8 cellular contexts compared by ENCODE assay signal in genomic region chr2:171893824-171894611, GRCh38. TPM values are rescaled to one million over a fixed set of nuclear protein-coding genes. Genes with fewer than 3 reads are reported as not detected.
DNase-seq lines count a peak whose midpoint lies in the region; ATAC-seq and TF ChIP-seq lines count a peak whose summit lies in the region.

A gene with protein sequence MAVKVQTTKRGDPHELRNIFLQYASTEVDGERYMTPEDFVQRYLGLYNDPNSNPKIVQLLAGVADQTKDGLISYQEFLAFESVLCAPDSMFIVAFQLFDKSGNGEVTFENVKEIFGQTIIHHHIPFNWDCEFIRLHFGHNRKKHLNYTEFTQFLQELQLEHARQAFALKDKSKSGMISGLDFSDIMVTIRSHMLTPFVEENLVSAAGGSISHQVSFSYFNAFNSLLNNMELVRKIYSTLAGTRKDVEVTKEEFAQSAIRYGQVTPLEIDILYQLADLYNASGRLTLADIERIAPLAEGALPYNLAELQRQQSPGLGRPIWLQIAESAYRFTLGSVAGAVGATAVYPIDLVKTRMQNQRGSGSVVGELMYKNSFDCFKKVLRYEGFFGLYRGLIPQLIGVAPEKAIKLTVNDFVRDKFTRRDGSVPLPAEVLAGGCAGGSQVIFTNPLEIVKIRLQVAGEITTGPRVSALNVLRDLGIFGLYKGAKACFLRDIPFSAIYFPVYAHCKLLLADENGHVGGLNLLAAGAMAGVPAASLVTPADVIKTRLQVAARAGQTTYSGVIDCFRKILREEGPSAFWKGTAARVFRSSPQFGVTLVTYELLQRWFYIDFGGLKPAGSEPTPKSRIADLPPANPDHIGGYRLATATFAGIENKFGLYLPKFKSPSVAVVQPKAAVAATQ (minus strand): TSS chr2:171894244. CDS start chr2:171894214, 30 bp downstream.

- CTCF ChIA-PET in activated CD8-positive, alpha-beta T cell treated with anti-CD3 and anti-CD28 coated beads, Interleukin-2, amount 10 ng/mL, durations not matched to agents 7 days and 5 days (lab: Charles Lee): interaction anchor here (0.6 to 1.2 kb wide), 5 partner anchors 11 to 964 kb away, joined by 3 to 4 read pairs (median 3); no protein-coding TSS in a partner anchor

- DNase-seq in CD14-positive monocyte (ENCODE audit: low spot score) (peak; percentile 53), NCI-H82 (lab: John Stamatoyannopoulos, UW) (peak; percentile 97), lower lobe of right lung (peak; percentile 90)
- peak; percentile 81 for DNase-seq in activated CD8-positive, alpha-beta T cell treated with anti-CD3 and anti-CD28 coated beads, Interleukin-2, amount 10 ng/mL, durations not matched to agents 7 days and 5 days
- peak; percentile 53 for DNase-seq in effector CD4-positive, alpha-beta T cell
- peak; percentile 17 to 57 (median 29) for DNase-seq in stimulated activated CD4-positive, alpha-beta T cell treated with anti-CD3 and anti-CD28 coated beads, TNF-alpha, amount 100 ng/mL, for 1 hour (ENCODE audit: low read depth in 3 of 3, low spot score in 1 of 3)

- peak; percentile 94 for ATAC-seq in GM19372 (IDR thresholded peaks at IDR 0.05; ENCODE audit: low read depth, unreplicated experiment)
- ATAC-seq in HG03521 (IDR thresholded peaks at IDR 0.05; ENCODE audit: unreplicated experiment): peak; percentile 93
- ATAC-seq in activated CD8-positive, alpha-beta T cell treated with anti-CD3 and anti-CD28 coated beads, Interleukin-2, amount 10 ng/mL, durations not matched to agents 7 days and 5 days: peak; percentile 98
- ATAC-seq in lower lobe of right lung: peak; percentile 98 to 99

- peaks cover 0 to 7% (median under 1%) of the 10 kb centered on the region in 7 donors for H3K9me3 Mint-ChIP-seq in CD14-positive monocyte
- no peaks in the 10 kb centered on the region for H3K9me3 Mint-ChIP-seq in activated CD8-positive, alpha-beta T cell treated with anti-CD3 and anti-CD28 coated beads, Interleukin-2, amount 10 ng/mL, durations not matched to agents 7 days and 5 days (ENCODE audit: insufficient read depth)

- no peaks in the 10 kb centered on the region for H3K27me3 ChIP-seq in lower lobe of right lung (ENCODE audit: low read depth)

- H3K9me3 ChIP-seq in lower lobe of right lung: no peaks in the 10 kb centered on the region

- H3K27me3 Mint-ChIP-seq in CD14-positive monocyte (ENCODE audit: low read depth in 3 of 3): peaks cover 2 to 7% (median 3%) of the 10 kb centered on the region in 3 donors
- H3K27me3 Mint-ChIP-seq in activated CD8-positive, alpha-beta T cell treated with anti-CD3 and anti-CD28 coated beads, Interleukin-2, amount 10 ng/mL, durations not matched to agents 7 days and 5 days (ENCODE audit: low read depth): no peaks in the 10 kb centered on the region

- H3K36me3 ChIP-seq in lower lobe of right lung: peaks cover 7% of the 10 kb centered on the region

- intact Hi-C loops in CD14-positive monocyte (cut with micrococcal nuclease) (no loop called here), lower lobe of right lung (cut with DNase I) (no loop called here)

- H3K27ac Mint-ChIP-seq in CD14-positive monocyte: peak within 1 kb of the TSS; percentile 89 to 97 (median 92)
- H3K27ac Mint-ChIP-seq in activated CD8-positive, alpha-beta T cell treated with anti-CD3 and anti-CD28 coated beads, Interleukin-2, amount 10 ng/mL, durations not matched to agents 7 days and 5 days: peak within 1 kb of the TSS; percentile 87

- POLR2A ChIA-PET in activated CD8-positive, alpha-beta T cell treated with anti-CD3 and anti-CD28 coated beads, Interleukin-2, amount 10 ng/mL, durations not matched to agents 7 days and 5 days (lab: Charles Lee): interaction anchor here (0.7 to 3.5 kb wide), 3 partner anchors 8 to 83 kb away, joined by 3 to 23 read pairs (median 3); partner anchors contain the start of gene HAT1

- peak within 1 kb of the TSS; percentile 85 for H3K27ac ChIP-seq in lower lobe of right lung

- H3K4me3 Mint-ChIP-seq in CD14-positive monocyte: peak within 1 kb of the TSS; percentile 99
- H3K4me3 Mint-ChIP-seq in activated CD8-positive, alpha-beta T cell treated with anti-CD3 and anti-CD28 coated beads, Interleukin-2, amount 10 ng/mL, durations not matched to agents 7 days and 5 days: peak within 1 kb of the TSS; percentile 96

- H3K4me3 ChIP-seq in lower lobe of right lung: peak within 1 kb of the TSS; percentile 91

- TF ChIP-seq CTCF in CD14-positive monocyte (IDR thresholded peaks at IDR 0.05): no peak
- no peak for TF ChIP-seq CTCF in lower lobe of right lung (IDR thresholded peaks at IDR 0.05)

- peaks cover 14 to 17% of the 10 kb centered on the region in 2 donors for H3K36me3 Mint-ChIP-seq in CD14-positive monocyte
- peaks cover 29% of the 10 kb centered on the region for H3K36me3 Mint-ChIP-seq in activated CD8-positive, alpha-beta T cell treated with anti-CD3 and anti-CD28 coated beads, Interleukin-2, amount 10 ng/mL, durations not matched to agents 7 days and 5 days (ENCODE audit: low read depth)

- H3K4me1 Mint-ChIP-seq in CD14-positive monocyte: peaks cover 20% of the 10 kb centered on the region
- H3K4me1 Mint-ChIP-seq in activated CD8-positive, alpha-beta T cell treated with anti-CD3 and anti-CD28 coated beads, Interleukin-2, amount 10 ng/mL, durations not matched to agents 7 days and 5 days (ENCODE audit: low read depth): peaks cover 28% of the 10 kb centered on the region

- peaks cover 14% of the 10 kb centered on the region for H3K4me1 ChIP-seq in lower lobe of right lung

RNA-seq across cellular contexts. Expression of the gene that starts here (rescaled TPM):
- polyA plus RNA-seq in CD14-positive monocyte: 1 to 10 TPM; 6.5 to 7.0 TPM
- 10 to 100 TPM; 27.4 to 28.9 TPM for total RNA-seq in activated CD8-positive, alpha-beta T cell treated with anti-CD3 and anti-CD28 coated beads, Interleukin-2, amount 10 ng/mL, durations not matched to agents 7 days and 5 days
- total RNA-seq in lower lobe of right lung: 10.8 TPM

Comparison
In these comparisons a context has a peak if more than half of its experiments do, and no peak if none do; other contexts are left out.
1. Peak in every context shown above with its lines: DNase-seq, ATAC-seq, H3K4me3 ChIP-seq and H3K27ac ChIP-seq.
2. DNase-seq: peak in every context shown above with its lines; median percentile 97 in NCI-H82; 90 in lower lobe of right lung; 81 in activated CD8-positive, alpha-beta T cell treated with anti-CD3 and anti-CD28 coated beads, Interleukin-2, amount 10 ng/mL, durations not matched to agents 7 days and 5 days; 53 in CD14-positive monocyte; 53 in effector CD4-positive, alpha-beta T cell; 29 in stimulated activated CD4-positive, alpha-beta T cell treated with anti-CD3 and anti-CD28 coated beads, TNF-alpha, amount 100 ng/mL, for 1 hour.